12 cellular contexts compared by ENCODE assay signal in the genomic region with DNA sequence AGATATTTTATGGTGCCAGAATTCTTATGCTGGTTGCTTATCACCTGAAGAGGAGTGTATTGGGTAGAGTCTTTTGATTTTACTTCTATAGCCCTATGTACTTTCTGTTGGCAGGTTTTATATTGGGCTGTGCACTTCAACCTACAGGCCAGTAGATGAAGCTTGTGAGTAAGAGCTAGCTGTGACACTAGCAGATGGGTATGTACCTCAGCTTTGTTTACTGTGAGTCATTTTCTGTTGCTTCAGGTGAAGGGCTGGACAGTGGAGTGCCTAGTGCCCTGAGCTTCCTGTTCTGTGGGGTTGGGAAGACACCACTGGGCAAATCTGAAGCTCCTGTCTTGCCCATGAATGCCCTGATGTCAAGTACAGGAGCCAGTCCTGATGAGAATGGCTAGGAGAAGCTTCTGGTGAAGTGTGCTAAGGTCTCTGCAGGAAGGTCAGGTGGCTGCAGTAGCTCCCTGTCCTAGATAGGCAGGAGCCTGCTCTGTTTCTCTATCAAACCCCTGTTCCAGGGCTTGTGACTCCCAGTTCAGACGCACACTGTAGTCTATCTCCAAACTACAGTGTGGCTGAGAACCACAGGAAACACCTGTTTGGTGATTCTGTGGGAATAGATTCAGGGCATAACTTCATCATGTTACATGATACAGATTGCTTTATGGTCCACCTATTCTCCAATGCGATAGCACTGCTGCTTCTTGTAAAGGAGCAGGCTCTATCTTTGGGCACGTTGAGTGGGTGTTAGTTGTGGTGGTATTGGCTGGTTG.
DNase-seq lines count a peak whose midpoint lies in the region; ATAC-seq lines count a peak whose summit lies in the region.
"Had no signal": no experiment of that assay in that cellular context is flagged by ENCODE, and none has a peak within 500 bp of the region (broad histone marks: within the 10 kb centered on the region; RNA-seq: fewer than 3 reads in every experiment).

No MANE protein-coding gene starts in this region.

- H3K4me3 ChIP-seq in mesenchymal stem cell (ENCODE audit: insufficient read depth in 1 of 2, low read depth in 1 of 2, low read length in 2 of 2) = no peak overlapping the region

- no peaks in the 10 kb centered on the region for H3K79me1 ChIP-seq in mesenchymal stem cell (replicated peaks; ENCODE audit: low read length, poor library complexity, severe bottlenecking)

- no peaks in the 10 kb centered on the region for H3K4me1 ChIP-seq in mesenchymal stem cell (ENCODE audit: control insufficient read depth, insufficient read depth, low read depth, low read length)

- peak overlapping the region in 1 of 2 experiments; percentile 15 for H2BK12ac ChIP-seq in mesenchymal stem cell (ENCODE audit: low read length in 2 of 2)

- DNase-seq in EL (peak; percentile 67), LoVo (ENCODE audit: low spot score) (peak; percentile 49), dermis blood vessel endothelial cell (peak; percentile 63), mesenchymal stem cell (peak; percentile 47), RPMI8226 (no peak), middle frontal gyrus (ENCODE audit: extremely low spot score, low spot score) (no peak)
- no peak for DNase-seq in stimulated activated CD4-positive, alpha-beta T cell treated with anti-CD3 and anti-CD28 coated beads, Interleukin-15, amount 100 ng/mL, for 24 hours
- DNase-seq: activated CD4-positive, alpha-beta T cell treated with anti-CD3 and anti-CD28 coated beads, Interleukin-2, amount 50 U/mL, for 48 hours; activated naive CD4-positive, alpha-beta T cell treated with Interleukin-2 at 50 U/mL for 16 hours; naive B cell; NCI-H510A treated with DMSO at 0.1 percent for 48 hours had no signal

- H3K9me3 ChIP-seq in mesenchymal stem cell (ENCODE audit: control insufficient read depth, low read length) = no peaks in the 10 kb centered on the region

- no peak overlapping the region for H2AFZ ChIP-seq in mesenchymal stem cell (ENCODE audit: low read depth, low read length)

- WGBS in mesenchymal stem cell = 97% methylated on average over 2 of the region's 3 CpGs

- H4K8ac ChIP-seq in mesenchymal stem cell (ENCODE audit: low read length) = peak overlapping the region; percentile 28

- no peak overlapping the region for H3K23ac ChIP-seq in mesenchymal stem cell (ENCODE audit: low read length in 2 of 2)

- H3K4ac ChIP-seq in mesenchymal stem cell (ENCODE audit: low read depth in 1 of 2, low read length in 2 of 2) = peak overlapping the region; percentile 8 to 24

- H2BK120ac ChIP-seq in mesenchymal stem cell (ENCODE audit: low read depth, low read length) = no peak overlapping the region

- no peak overlapping the region for H3K18ac ChIP-seq in mesenchymal stem cell (ENCODE audit: low read depth in 1 of 2, low read length in 2 of 2)

- no peak overlapping the region for H2BK15ac ChIP-seq in mesenchymal stem cell (ENCODE audit: low read depth, poor library complexity, severe bottlenecking)

- H2AK5ac ChIP-seq in mesenchymal stem cell (ENCODE audit: low read length, severe bottlenecking) = no peak overlapping the region

- H3K14ac ChIP-seq in mesenchymal stem cell (ENCODE audit: low read length in 2 of 2) = no peak overlapping the region

- H3K36me3 ChIP-seq in mesenchymal stem cell (ENCODE audit: control insufficient read depth in 1 of 2, insufficient read depth in 2 of 2, low read depth in 1 of 2, low read length in 2 of 2) = no peaks in the 10 kb centered on the region

- no peak overlapping the region for H3K4me2 ChIP-seq in mesenchymal stem cell (ENCODE audit: low read length, poor library complexity, severe bottlenecking)

- no peaks in the 10 kb centered on the region for H3K27me3 ChIP-seq in mesenchymal stem cell (ENCODE audit: control insufficient read depth in 1 of 2, insufficient read depth in 1 of 2, low read length in 2 of 2)

- no peak overlapping the region for H3K27ac ChIP-seq in mesenchymal stem cell (ENCODE audit: low read length, poor library complexity, severe bottlenecking)

- no peak overlapping the region for H4K91ac ChIP-seq in mesenchymal stem cell (ENCODE audit: low read length)

- no peak overlapping the region for H2BK5ac ChIP-seq in mesenchymal stem cell (ENCODE audit: low read depth, low read length, poor library complexity, severe bottlenecking)

- no peak overlapping the region for H3K9ac ChIP-seq in mesenchymal stem cell (ENCODE audit: low read length)

- no peak for ATAC-seq in HG02759 (IDR thresholded peaks at IDR 0.05; ENCODE audit: unreplicated experiment)

Comparison
In these comparisons a context has a peak if more than half of its experiments do, and no peak if none do; other contexts are left out.
1. DNase-seq: peak in EL (single experiment), LoVo (single experiment), dermis blood vessel endothelial cell (single experiment) and mesenchymal stem cell (single experiment); none in RPMI8226 (single experiment), middle frontal gyrus (single experiment) and stimulated activated CD4-positive, alpha-beta T cell treated with anti-CD3 and anti-CD28 coated beads, Interleukin-15, amount 100 ng/mL, for 24 hours (single experiment).